ENCODE assay signal across 25 cellular contexts in genomic region chr4:84666444-84666843, GRCh38.
"Had no signal": no experiment of that assay in that cellular context is flagged by ENCODE, and none has a peak within 500 bp of the region (broad histone marks: within the 10 kb centered on the region; RNA-seq: fewer than 3 reads in every experiment).

No MANE protein-coding gene starts in this region.

- DNase-seq: colonic mucosa; cortex of kidney; effector CD8-positive, alpha-beta T cell; effector memory CD8-positive, alpha-beta T cell; endodermal cell; foreskin keratinocyte; heart left ventricle; hypothalamus; immature natural killer cell; left cardiac atrium; left lung; left ventricle myocardium superior; lower lobe of right lung; mesenchymal stem cell; naive thymus-derived CD4-positive, alpha-beta T cell had no signal

- H3K4me1 Mint-ChIP-seq: endodermal cell; immature natural killer cell; naive thymus-derived CD4-positive, alpha-beta T cell had no signal

- H3K27ac ChIP-seq: colonic mucosa, esophagus muscularis mucosa, foreskin keratinocyte, gastroesophageal sphincter, heart left ventricle, hepatocyte, left lung, lower lobe of right lung had no signal

- H2AFZ ChIP-seq: hepatocyte had no signal

- H3K4me3 Mint-ChIP-seq: dendritic cell treated with granulocyte-macrophage colony-stimulating factor and Interleukin-4, amounts not matched to agents 40 ng/mL and 50 ng/mL, for 4 days; effector memory CD8-positive, alpha-beta T cell; endodermal cell; immature natural killer cell; mesothelial cell of epicardium; naive thymus-derived CD4-positive, alpha-beta T cell had no signal

- H3K4me3 ChIP-seq: colonic mucosa, esophagus muscularis mucosa, gastroesophageal sphincter, heart left ventricle, hepatocyte, left lung, lower lobe of right lung had no signal

- H3K4me2 ChIP-seq: hepatocyte had no signal

- H3K9me3 Mint-ChIP-seq: dendritic cell treated with granulocyte-macrophage colony-stimulating factor and Interleukin-4, amounts not matched to agents 40 ng/mL and 50 ng/mL, for 4 days had no signal

- H3K27me3 ChIP-seq: colonic mucosa, esophagus muscularis mucosa, foreskin keratinocyte, gastroesophageal sphincter, heart left ventricle, hepatocyte, left lung had no signal

- H3K9me3 ChIP-seq: colonic mucosa, esophagus muscularis mucosa, gastroesophageal sphincter, left lung, lower lobe of right lung had no signal

- H3K36me3 Mint-ChIP-seq: immature natural killer cell; naive thymus-derived CD4-positive, alpha-beta T cell had no signal

- H3K27me3 Mint-ChIP-seq: dendritic cell treated with granulocyte-macrophage colony-stimulating factor and Interleukin-4, amounts not matched to agents 40 ng/mL and 50 ng/mL, for 4 days; effector memory CD8-positive, alpha-beta T cell had no signal

- ATAC-seq: effector memory CD8-positive, alpha-beta T cell; foreskin keratinocyte; gastroesophageal sphincter; heart left ventricle; left cardiac atrium; left lung; left ventricle myocardium superior; lower lobe of right lung; naive thymus-derived CD4-positive, alpha-beta T cell had no signal

- H3K27ac Mint-ChIP-seq: dendritic cell treated with granulocyte-macrophage colony-stimulating factor and Interleukin-4, amounts not matched to agents 40 ng/mL and 50 ng/mL, for 4 days; effector memory CD8-positive, alpha-beta T cell; endodermal cell; immature natural killer cell; mesothelial cell of epicardium; naive thymus-derived CD4-positive, alpha-beta T cell had no signal

- H3K36me3 ChIP-seq: colonic mucosa had no signal

- H3K4me1 ChIP-seq: colonic mucosa, esophagus muscularis mucosa, foreskin keratinocyte, gastroesophageal sphincter, heart left ventricle, left lung, lower lobe of right lung had no signal

- FAIRE-seq: endometrium, endothelial cell of umbilical vein, frontal cortex, islet of Langerhans, keratinocyte had no signal
